1 cellular context compared by ENCODE assay signal in genomic region chr19:48779636-48780035, GRCh38.
TF ChIP-seq lines count a peak whose summit lies in the region.

No MANE protein-coding gene starts in this region.

TF ChIP-seq in HepG2, 621 proteins besides CTCF, POLR2A, EP300 and RAD21:
- TF ChIP-seq HMGA1 (CRISPR knock-in tag; conservative IDR thresholded peaks at IDR 0.05) (no peak), MIER2 (CRISPR knock-in tag; IDR thresholded peaks at IDR 0.05) (no peak), RARA (CRISPR knock-in tag; IDR thresholded peaks at IDR 0.05) (no peak), ZKSCAN5 (CRISPR knock-in tag; IDR thresholded peaks at IDR 0.05) (no peak), MAX (IDR thresholded peaks at IDR 0.05) (no peak), TFE3 (CRISPR knock-in tag; IDR thresholded peaks at IDR 0.05) (no peak), ZC3H4 (CRISPR knock-in tag; IDR thresholded peaks at IDR 0.05; ENCODE audit: borderline replicate concordance) (no peak), ADNP (CRISPR knock-in tag; IDR thresholded peaks at IDR 0.05) (no peak), ZNF256 (CRISPR knock-in tag; conservative IDR thresholded peaks at IDR 0.05) (no peak), ATF1 (CRISPR knock-in tag; IDR thresholded peaks at IDR 0.05) (no peak), ZNF501 (CRISPR knock-in tag; IDR thresholded peaks at IDR 0.05) (no peak), ATF4 (CRISPR knock-in tag; IDR thresholded peaks at IDR 0.05) (no peak), MAFF (IDR thresholded peaks at IDR 0.05; ENCODE audit: low read depth, low read length) (no peak), ZNF703 (CRISPR knock-in tag; IDR thresholded peaks at IDR 0.05; ENCODE audit: borderline replicate concordance) (no peak), ZFP41 (CRISPR knock-in tag; IDR thresholded peaks at IDR 0.05; ENCODE audit: borderline replicate concordance) (no peak)
